Comparison of ENCODE assay signal across 8 cellular contexts in the genomic region with DNA sequence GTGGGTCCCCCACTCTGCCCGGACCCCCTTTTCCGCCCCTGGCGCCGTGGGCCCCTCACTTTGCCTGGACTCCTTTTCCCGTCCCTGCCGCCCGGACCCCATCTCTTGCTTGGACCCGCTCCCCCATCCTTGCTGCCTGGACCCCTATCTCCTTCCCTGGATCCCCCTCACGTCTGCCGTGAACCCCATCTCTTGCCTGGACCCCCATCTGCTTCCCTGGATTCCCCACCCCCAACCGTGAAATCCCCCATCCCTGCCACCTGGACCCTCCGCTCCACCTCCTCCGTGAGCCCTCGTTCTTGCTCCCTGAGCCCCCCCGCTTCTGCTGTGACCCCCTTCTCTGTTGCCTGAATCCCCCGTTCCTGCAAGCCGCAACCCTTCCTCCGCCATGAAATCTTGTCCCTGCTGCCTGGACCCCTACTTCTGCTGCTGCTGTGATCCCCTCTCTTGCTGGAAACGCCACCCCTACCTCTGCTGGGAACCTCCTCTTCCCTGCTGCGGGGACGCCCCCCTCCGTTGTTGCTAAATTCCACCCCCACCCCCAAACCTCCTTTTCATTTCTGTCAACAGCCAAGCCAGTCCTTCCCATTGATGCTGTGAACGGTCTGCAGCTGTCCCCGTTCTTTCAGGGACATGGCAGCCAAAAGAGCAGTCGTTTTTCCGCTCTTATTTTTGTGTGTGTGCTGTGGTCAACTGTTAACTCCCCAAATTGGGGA. TPM values are rescaled to one million over a fixed set of nuclear protein-coding genes. Genes with fewer than 3 reads are reported as not detected.
A peak's percentile ranks its signal among the peaks of the same experiment; 100 is the strongest.
DNase-seq lines count a peak whose midpoint lies in the region; ATAC-seq and TF ChIP-seq lines count a peak whose summit lies in the region.

No MANE protein-coding gene starts in this region.

- H2AFZ ChIP-seq in osteoblast (ENCODE audit: low read length) = peak overlapping the region; percentile 76

- peak overlapping the region; percentile 81 for H3K4me3 ChIP-seq in WI38 (ENCODE audit: low read depth, low read length)
- peak overlapping the region; percentile 90 for H3K4me3 ChIP-seq in osteoblast (ENCODE audit: insufficient read depth, low read length)

- no peak for ATAC-seq in GM21526 (IDR thresholded peaks at IDR 0.05; ENCODE audit: low FRiP score, unreplicated experiment)
- ATAC-seq in HG02763 (IDR thresholded peaks at IDR 0.05; ENCODE audit: unreplicated experiment) = no peak

- H4K20me1 ChIP-seq in osteoblast (ENCODE audit: insufficient read depth, low read length) = no peaks in the 10 kb centered on the region

- H3K4me1 ChIP-seq in osteoblast (ENCODE audit: insufficient read depth, low read length) = peaks cover 12% of the 10 kb centered on the region

- H3K79me2 ChIP-seq in osteoblast (ENCODE audit: insufficient read depth, low read length) = peaks cover 15% of the 10 kb centered on the region

- peaks cover 23% of the 10 kb centered on the region for H3K36me3 ChIP-seq in osteoblast (ENCODE audit: insufficient read depth, low read length)

- no peaks in the 10 kb centered on the region for H3K9me3 ChIP-seq in osteoblast (ENCODE audit: low read depth, low read length)

- H3K27ac ChIP-seq in osteoblast (ENCODE audit: low read depth, low read length) = peak overlapping the region; percentile 28

- H3K4me2 ChIP-seq in osteoblast (ENCODE audit: insufficient read depth, low read length) = peak overlapping the region; percentile 91

- H3K27me3 ChIP-seq in osteoblast (ENCODE audit: insufficient read depth, low read length) = no peaks in the 10 kb centered on the region

- DNase-seq in NCI-H748 (lab: John Stamatoyannopoulos, UW; ENCODE audit: unreplicated experiment) (peak; percentile 9), NCI-H748 treated with DMSO at 0.1 percent for 48 hours (lab: John Stamatoyannopoulos, UW) (no peak), fibroblast of peridontal ligament (ENCODE audit: extremely low read depth) (peak; percentile 9), osteoblast (ENCODE audit: insufficient read length, low spot score, missing footprints) (peak; percentile 94), RPMI8226 (no peak)

- TF ChIP-seq CTCF in WI38 (IDR thresholded peaks at IDR 0.05; ENCODE audit: low read depth, low read length) (no peak), osteoblast (IDR thresholded peaks at IDR 0.05; ENCODE audit: extremely low read depth, low read depth, low read length) (no peak)

RNA-seq across cellular contexts. Expression of gene NDUFS7, which starts 28.3 kb away (rescaled TPM):
- total RNA-seq in osteoblast = 40.4 and 46.0 TPM in 2 replicates

RNA-seq across cellular contexts. Expression of gene GAMT, which starts 45.9 kb away (rescaled TPM):
- 25.0 and 29.2 TPM in 2 replicates for total RNA-seq in osteoblast

RNA-seq across cellular contexts. Expression of gene DAZAP1, which starts 52.0 kb away (rescaled TPM):
- 40.9 and 44.5 TPM in 2 replicates for total RNA-seq in osteoblast

Comparison
In these comparisons a context has a peak if more than half of its experiments do, and no peak if none do; other contexts are left out.
1. DNase-seq: peak in NCI-H748 (single experiment), fibroblast of peridontal ligament (single experiment) and osteoblast (single experiment); none in NCI-H748 treated with DMSO at 0.1 percent for 48 hours (single experiment) and RPMI8226 (single experiment).